Comparison of ENCODE assay signal across 8 cellular contexts in genomic region chr9:126326228-126327015, GRCh38. TPM values are rescaled to one million over a fixed set of nuclear protein-coding genes. Genes with fewer than 3 reads are reported as not detected.
DNase-seq lines count a peak whose midpoint lies in the region; FAIRE-seq and TF ChIP-seq lines count a peak whose summit lies in the region.

Gene MVB12B, plus strand, starts transcription at chr9:126326829. Its CDS starts 101 bp downstream, at chr9:126326930.

- no peak within 1 kb of the TSS for H2BK120ac ChIP-seq in H9 (ENCODE audit: low read depth, low read length, poor library complexity, severe bottlenecking)

- H4K20me1 ChIP-seq in H9 (ENCODE audit: control insufficient read depth, insufficient read depth, insufficient read length) (no peaks in the 10 kb centered on the region), keratinocyte (ENCODE audit: control insufficient read depth, extremely low read depth, insufficient read depth, low read length) (no peaks in the 10 kb centered on the region)

- WGBS in H9 (ENCODE audit: extremely low coverage, insufficient read length, low lambda C conversion rate): no CpG with 5 or more reads among the region's 94 CpGs

- no peak within 1 kb of the TSS for H3K4ac ChIP-seq in H9 (ENCODE audit: low read depth, low read length)

- no peak within 1 kb of the TSS for H2BK15ac ChIP-seq in H9 (ENCODE audit: low read depth, low read length)

- dilution Hi-C loops in keratinocyte (cut with MboI; ENCODE audit: extremely low pct_ligation_motif_present, low sequenced_read_pairs): no loop called here

- no peak within 1 kb of the TSS for H4K91ac ChIP-seq in H9 (ENCODE audit: insufficient read length, low read depth, low read length)

- peak within 1 kb of the TSS; percentile 44 for H3K4me3 ChIP-seq in bronchial epithelial cell (ENCODE audit: low read depth, low read length)
- peak within 1 kb of the TSS; percentile 39 to 58 (median 54) for H3K4me3 ChIP-seq in keratinocyte (ENCODE audit: control insufficient read depth in 2 of 3, extremely low read depth in 1 of 3, insufficient read depth in 2 of 3, low read depth in 1 of 3, low read length in 3 of 3)

- H3K56ac ChIP-seq in H9 (ENCODE audit: insufficient read length, low read depth, low read length): no peak within 1 kb of the TSS

- H3K4me1 ChIP-seq in H9 (ENCODE audit: insufficient read depth, low read length) (peaks cover 2% of the 10 kb centered on the region; the same call in 1 of the 2 replicates), keratinocyte (ENCODE audit: control insufficient read depth, extremely low read depth, insufficient read depth, low read length) (peaks cover 5% of the 10 kb centered on the region)

- peak within 1 kb of the TSS; percentile 65 for H3K4me2 ChIP-seq in H9 (ENCODE audit: insufficient read depth, insufficient read length, low read length)
- peak within 1 kb of the TSS; percentile 51 for H3K4me2 ChIP-seq in keratinocyte (ENCODE audit: control insufficient read depth, extremely low read depth, insufficient read depth, low read depth, low read length)

- H3K9me1 ChIP-seq in keratinocyte (ENCODE audit: control insufficient read depth, extremely low read depth, insufficient read depth, low read length): no peaks in the 10 kb centered on the region

- H3K36me3 Mint-ChIP-seq in H9 (ENCODE audit: insufficient read depth in 1 of 3, low read depth in 3 of 3): peaks cover 0 to 10% (median 3%) of the 10 kb centered on the region in 3 experiments; a peak in 4 of 7 replicates

- peaks cover 15% of the 10 kb centered on the region in 2 experiments for H3K4me1 Mint-ChIP-seq in H9

- no peak for DNase-seq in A172 (ENCODE audit: low spot score)
- peak; percentile 46 for DNase-seq in H9
- DNase-seq in UCSD-AML1 (lab: John Stamatoyannopoulos, UW; ENCODE audit: unreplicated experiment): peak; percentile 31
- no peak for DNase-seq in bronchial epithelial cell (ENCODE audit: low read depth)
- no peak for DNase-seq in keratinocyte (ENCODE audit: low read depth, low spot score)
- peak; percentile 55 for DNase-seq in stimulated activated CD4-positive, alpha-beta T cell treated with anti-CD3 and anti-CD28 coated beads, Interleukin-12 subunit alpha, Interleukin-12 subunit beta, amount 100 ng/mL, for 4 hours
- no peak for DNase-seq in NK-92 (lab: John Stamatoyannopoulos, UW; ENCODE audit: unreplicated experiment)
- DNase-seq in MV-4-11 (lab: John Stamatoyannopoulos, UW): no peak

- no peak within 1 kb of the TSS for H3T11ph ChIP-seq in H9 (ENCODE audit: low read length)

- H3K23ac ChIP-seq in H9 (ENCODE audit: insufficient read length, low read depth, low read length): no peak within 1 kb of the TSS

- no peak within 1 kb of the TSS for H2AK5ac ChIP-seq in H9 (ENCODE audit: insufficient read length, low read length)

- H3K27ac ChIP-seq in H9 (ENCODE audit: insufficient read length, low read depth, low read length) (no peak within 1 kb of the TSS), keratinocyte (ENCODE audit: control insufficient read depth, insufficient read depth, low read length) (no peak within 1 kb of the TSS)

- peak within 1 kb of the TSS in 2 of 3 experiments; percentile 28 to 76; a peak in 2 of 7 replicates for H3K27ac Mint-ChIP-seq in H9

- peaks cover 8% of the 10 kb centered on the region for H3K23me2 ChIP-seq in H9 (ENCODE audit: insufficient read length, low read depth, low read length, poor library complexity, severe bottlenecking)

- H2BK5ac ChIP-seq in H9 (ENCODE audit: insufficient read length, low read length): no peak within 1 kb of the TSS

- peak within 1 kb of the TSS; percentile 83 for H3K14ac ChIP-seq in H9 (ENCODE audit: insufficient read depth, low read length)

- H3K79me2 ChIP-seq in H9 (ENCODE audit: insufficient read depth, low read length): no peaks in the 10 kb centered on the region
- H3K79me2 ChIP-seq in keratinocyte (ENCODE audit: control insufficient read depth, insufficient read depth, low read length): no peaks in the 10 kb centered on the region

- no peak for FAIRE-seq in bronchial epithelial cell (lab: Jason Lieb, UNC)
- FAIRE-seq in keratinocyte (lab: Jason Lieb, UNC): no peak

- peak within 1 kb of the TSS; percentile 69 to 82 for H3K4me3 Mint-ChIP-seq in H9

- H2BK20ac ChIP-seq in H9 (ENCODE audit: low read depth, low read length, poor library complexity, severe bottlenecking): no peak within 1 kb of the TSS

- H3K9me3 Mint-ChIP-seq in H9: peaks cover 16 to 21% of the 10 kb centered on the region in 2 experiments

- no peak within 1 kb of the TSS for H4K8ac ChIP-seq in H9 (replicated peaks; ENCODE audit: insufficient read length, low read depth, low read length)

- H3K36me3 ChIP-seq in bronchial epithelial cell (ENCODE audit: control insufficient read depth, insufficient read depth, low read length) (no peaks in the 10 kb centered on the region), keratinocyte (ENCODE audit: control insufficient read depth in 2 of 2, extremely low read depth in 1 of 2, insufficient read depth in 2 of 2, low read length in 2 of 2) (no peaks in the 10 kb centered on the region)

- no peak within 1 kb of the TSS for H2BK12ac ChIP-seq in H9 (ENCODE audit: insufficient read length, low read depth, low read length)

- TF ChIP-seq CTCF in H9 (conservative IDR thresholded peaks at IDR 0.05) (no peak), bronchial epithelial cell (IDR thresholded peaks at IDR 0.05; ENCODE audit: insufficient read depth, low read length, severe bottlenecking) (no peak), keratinocyte (optimal IDR thresholded peaks at IDR 0.05 in 1 of 3, IDR thresholded peaks at IDR 0.05 in 1 of 3, conservative IDR thresholded peaks at IDR 0.05 in 1 of 3; ENCODE audit: extremely low read depth in 1 of 3, insufficient read depth in 2 of 3, low read length in 3 of 3) (no peak)

- H3K9me3 ChIP-seq in H9 (ENCODE audit: control insufficient read depth, low read depth, low read length) (no peaks in the 10 kb centered on the region), keratinocyte (ENCODE audit: control insufficient read depth, low read depth, low read length) (no peaks in the 10 kb centered on the region)

- peaks cover 19% of the 10 kb centered on the region for H3K27me3 Mint-ChIP-seq in H9 (ENCODE audit: low read depth)

- peak within 1 kb of the TSS; percentile 34 for H2AFZ ChIP-seq in H9 (ENCODE audit: low read length)
- H2AFZ ChIP-seq in keratinocyte (ENCODE audit: control insufficient read depth, low read length): peak within 1 kb of the TSS; percentile 53

- no peak within 1 kb of the TSS for H4K5ac ChIP-seq in H9 (ENCODE audit: insufficient read length, low read depth, low read length)

- H3K79me1 ChIP-seq in H9 (ENCODE audit: insufficient read depth, low read depth, low read length, poor library complexity, severe bottlenecking): no peaks in the 10 kb centered on the region

- no peak within 1 kb of the TSS for H3K18ac ChIP-seq in H9 (ENCODE audit: insufficient read length, low read depth, low read length)

- H3K27me3 ChIP-seq in H9 (ENCODE audit: insufficient read depth, low read length) (no peaks in the 10 kb centered on the region), bronchial epithelial cell (ENCODE audit: control insufficient read depth, insufficient read depth, low read length) (no peaks in the 10 kb centered on the region), keratinocyte (ENCODE audit: control insufficient read depth, extremely low read depth, insufficient read depth, low read length) (no peaks in the 10 kb centered on the region)

- H3K9ac ChIP-seq in H9 (ENCODE audit: extremely low read depth, insufficient read length, low read length): no peak within 1 kb of the TSS
- peak within 1 kb of the TSS; percentile 50 for H3K9ac ChIP-seq in keratinocyte (ENCODE audit: control insufficient read depth, extremely low read depth, insufficient read depth, low read length)

RNA-seq across cellular contexts. Expression of gene MVB12B, which starts in this region (rescaled TPM):
- 10.7 TPM in 2 replicates for total RNA-seq in A172 (2014; rRNA removed; shearing (Covaris generic))
- total RNA-seq in H9 (2021) (5.8 and 7.1 TPM in 2 replicates), bronchial epithelial cell (0.26 and 0.90 TPM in 2 replicates)
- polyA plus RNA-seq in keratinocyte: 0.54 to 2.5 TPM (median 1.2 TPM) in 3 replicates
- polyA plus RNA-seq in keratinocyte (2011; ENCODE audit: low read depth): 0.35 TPM
- 1.3 and 1.5 TPM in 2 replicates for polyA plus RNA-seq in keratinocyte (2011; cell fraction: cytosol; rRNA removed)
- 2.4 and 2.6 TPM in 2 replicates for polyA plus RNA-seq in keratinocyte (2011; cell fraction: nucleus; rRNA removed)
- 0.35 and 1.3 TPM in 2 replicates for polyA plus RNA-seq in keratinocyte (2012; ENCODE audit: low replicate concordance)
- polyA minus RNA-seq in keratinocyte: 2.8 to 3.3 TPM (median 2.8 TPM) in 3 replicates
- polyA minus RNA-seq in keratinocyte (2011; cell fraction: cytosol; rRNA and poly(A)+ RNA removed): 1.7 TPM
- polyA minus RNA-seq in keratinocyte (2011; cell fraction: nucleus; rRNA and poly(A)+ RNA removed): 2.5 and 6.2 TPM in 2 replicates

Comparison
In these comparisons a context has a peak if more than half of its experiments do, and no peak if none do; other contexts are left out.
1. DNase-seq: peak in H9 (single experiment), UCSD-AML1 (single experiment) and stimulated activated CD4-positive, alpha-beta T cell treated with anti-CD3 and anti-CD28 coated beads, Interleukin-12 subunit alpha, Interleukin-12 subunit beta, amount 100 ng/mL, for 4 hours (single experiment); none in A172 (single experiment), bronchial epithelial cell (single experiment), keratinocyte (single experiment), NK-92 (single experiment) and MV-4-11 (single experiment).